Comparison of ENCODE assay signal across 25 cellular contexts in the genomic region with DNA sequence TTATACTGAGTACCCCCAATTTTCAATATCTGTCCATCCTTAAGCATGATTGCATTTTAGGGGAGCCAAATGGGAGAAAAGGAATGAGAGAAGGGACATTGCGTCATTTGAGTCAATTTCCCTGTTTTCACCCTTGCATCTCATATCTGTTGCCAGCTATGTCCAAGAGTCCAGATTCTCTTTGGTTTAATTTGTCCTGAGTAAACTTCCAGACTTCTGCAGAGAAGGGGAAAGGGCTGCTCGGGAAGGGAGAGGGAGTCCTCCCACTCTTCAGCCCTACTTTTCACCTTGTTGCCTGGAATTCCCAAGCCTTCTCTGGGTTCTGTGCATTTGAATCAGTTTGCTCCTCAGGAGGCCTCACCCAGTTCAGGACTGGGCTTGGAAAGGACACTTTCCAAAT.
"Had no signal": no experiment of that assay in that cellular context is flagged by ENCODE, and none has a peak within 500 bp of the region (broad histone marks: within the 10 kb centered on the region; RNA-seq: fewer than 3 reads in every experiment).

No MANE protein-coding gene starts in this region.

- H3K9me3 Mint-ChIP-seq: activated CD4-positive, alpha-beta memory T cell treated with anti-CD3 and anti-CD28 coated beads, Interleukin-2, amount 10 ng/mL, durations not matched to agents 7 days and 5 days; activated naive CD4-positive, alpha-beta T cell treated with anti-CD3 and anti-CD28 coated beads, Interleukin-2, amount 10 ng/mL, durations not matched to agents 7 days and 5 days; activated naive CD8-positive, alpha-beta T cell treated with anti-CD3 and anti-CD28 coated beads for 36 hours; activated T-helper 2 cell treated with anti-CD3 and anti-CD28 coated beads, Interferon-gamma antibody, Interleukin-2, Interleukin-4, amounts not matched to agents 10 μg/mL and 5 μg/mL and 100 μg/mL, durations not matched to agents 14 hours and 24 hours and 36 hours had no signal

- DNase-seq: activated CD4-positive, alpha-beta memory T cell treated with anti-CD3 and anti-CD28 coated beads, Interleukin-2, amount 10 ng/mL, durations not matched to agents 7 days and 5 days; activated CD4-positive, alpha-beta T cell treated with anti-CD3 and anti-CD28 coated beads for 36 hours; activated CD4-positive, alpha-beta T cell treated with anti-CD3 and anti-CD28 coated beads, Interleukin-2, amount 50 U/mL, for 1 hour; activated CD8-positive, alpha-beta memory T cell treated with anti-CD3 and anti-CD28 coated beads, Interleukin-2, amount 50 U/mL, for 4 hours; activated gamma-delta T cell treated with Interleukin-2 at 50 U/mL for 16 hours; activated naive CD4-positive, alpha-beta T cell treated with anti-CD3 and anti-CD28 coated beads, Interleukin-2, amount 10 ng/mL, durations not matched to agents 7 days and 5 days; activated naive CD8-positive, alpha-beta T cell treated with anti-CD3 and anti-CD28 coated beads for 36 hours; activated T-cell treated with anti-CD3 and anti-CD28 coated beads, Interleukin-2, amount 50 U/mL, for 72 hours; brain microvascular endothelial cell; cerebellar nuclear complex; MM.1S; NCI-H1105; NCI-H1436; NCI-H187; NCI-H2081; NCI-H2171; NCI-H226; NCI-H526; NCI-H82; SIG-M5; T-helper 17 cell; T-helper 9 cell had no signal

- H3K27ac Mint-ChIP-seq: activated CD4-positive, alpha-beta memory T cell treated with anti-CD3 and anti-CD28 coated beads, Interleukin-2, amount 10 ng/mL, durations not matched to agents 7 days and 5 days; activated CD4-positive, alpha-beta T cell treated with anti-CD3 and anti-CD28 coated beads for 36 hours; activated naive CD4-positive, alpha-beta T cell treated with anti-CD3 and anti-CD28 coated beads, Interleukin-2, amount 10 ng/mL, durations not matched to agents 7 days and 5 days; activated naive CD8-positive, alpha-beta T cell treated with anti-CD3 and anti-CD28 coated beads for 36 hours; activated T-cell treated with anti-CD3 and anti-CD28 coated beads, Interleukin-2, amount 50 U/mL, for 72 hours; activated T-helper 2 cell treated with anti-CD3 and anti-CD28 coated beads, Interferon-gamma antibody, Interleukin-2, Interleukin-4, amounts not matched to agents 10 μg/mL and 5 μg/mL and 100 μg/mL, durations not matched to agents 14 hours and 24 hours and 36 hours; T-helper 17 cell had no signal

- H3K27me3 ChIP-seq: cardiac muscle cell had no signal

- ATAC-seq: activated CD4-positive, alpha-beta T cell treated with anti-CD3 and anti-CD28 coated beads for 36 hours; activated T-cell treated with anti-CD3 and anti-CD28 coated beads, Interleukin-2, amount 50 U/mL, for 72 hours; T-helper 17 cell had no signal

- H3K4me1 Mint-ChIP-seq: activated naive CD4-positive, alpha-beta T cell treated with anti-CD3 and anti-CD28 coated beads, Interleukin-2, amount 10 ng/mL, durations not matched to agents 7 days and 5 days had no signal

- H3K4me3 ChIP-seq: cardiac muscle cell had no signal

- H3K36me3 Mint-ChIP-seq: activated naive CD4-positive, alpha-beta T cell treated with anti-CD3 and anti-CD28 coated beads, Interleukin-2, amount 10 ng/mL, durations not matched to agents 7 days and 5 days; activated naive CD8-positive, alpha-beta T cell treated with anti-CD3 and anti-CD28 coated beads for 36 hours had no signal

- H3K36me3 ChIP-seq: brain microvascular endothelial cell, cardiac muscle cell had no signal

- H3K27ac ChIP-seq: brain microvascular endothelial cell, cardiac muscle cell, VCaP had no signal

- H3K4me3 Mint-ChIP-seq: activated CD4-positive, alpha-beta memory T cell treated with anti-CD3 and anti-CD28 coated beads, Interleukin-2, amount 10 ng/mL, durations not matched to agents 7 days and 5 days; activated CD4-positive, alpha-beta T cell treated with anti-CD3 and anti-CD28 coated beads for 36 hours; activated naive CD4-positive, alpha-beta T cell treated with anti-CD3 and anti-CD28 coated beads, Interleukin-2, amount 10 ng/mL, durations not matched to agents 7 days and 5 days; activated naive CD8-positive, alpha-beta T cell treated with anti-CD3 and anti-CD28 coated beads for 36 hours; activated T-cell treated with anti-CD3 and anti-CD28 coated beads, Interleukin-2, amount 50 U/mL, for 72 hours; T-helper 17 cell had no signal
